8 cellular contexts compared by ENCODE assay signal in the genomic region with DNA sequence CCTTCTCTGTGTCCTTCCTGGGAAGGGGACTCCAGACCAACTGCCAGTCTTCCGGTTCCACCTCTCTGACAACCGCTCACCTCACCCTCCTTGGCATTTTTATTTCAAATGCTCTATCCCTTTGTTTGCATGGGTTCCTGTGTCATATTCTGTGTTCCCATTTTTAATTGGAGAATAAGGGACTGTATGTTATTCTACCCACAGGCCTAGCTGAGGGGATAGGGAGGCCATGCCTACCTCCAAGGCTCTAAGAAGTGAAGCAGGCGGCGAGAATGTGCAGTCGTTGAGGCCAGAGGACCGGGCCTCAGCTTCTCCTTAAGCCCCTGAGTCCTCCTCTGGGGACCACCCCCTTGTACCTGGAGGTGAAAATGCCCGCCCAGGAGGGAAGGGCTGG. TPM values are rescaled to one million over a fixed set of nuclear protein-coding genes. Genes with fewer than 3 reads are reported as not detected.
A peak's percentile ranks its signal among the peaks of the same experiment; 100 is the strongest.
DNase-seq lines count a peak whose midpoint lies in the region; ATAC-seq and TF ChIP-seq lines count a peak whose summit lies in the region.

No MANE protein-coding gene starts in this region.

- intact Hi-C loops in uterus (cut with DNase I; ENCODE audit: low total_unique reads) = no loop called here

- peak overlapping the region; percentile 52 to 95 (median 90) for H3K27ac Mint-ChIP-seq in brain
- H3K27ac Mint-ChIP-seq in memory B cell = no peak overlapping the region

- H3K9me3 Mint-ChIP-seq in brain = peaks cover 0 to 2% (median 0%) of the 10 kb centered on the region in 5 experiments
- H3K9me3 Mint-ChIP-seq in memory B cell = no peaks in the 10 kb centered on the region

- H3K27me3 ChIP-seq in HUES48 (ENCODE audit: control insufficient read depth, insufficient read depth, low read length) (no peaks in the 10 kb centered on the region), uterus (no peaks in the 10 kb centered on the region)

- no peak for ATAC-seq in memory B cell (ENCODE audit: low read depth)

- no peak for TF ChIP-seq POLR2A in uterus (IDR thresholded peaks at IDR 0.05)

- H3K9ac ChIP-seq in HUES48 (ENCODE audit: low read depth, low read length) = peak overlapping the region; percentile 91

- peak overlapping the region; percentile 76 for H3K4me3 ChIP-seq in HUES48 (ENCODE audit: low read depth, low read length)
- peak overlapping the region; percentile 79 to 91 for H3K4me3 ChIP-seq in uterus

- H3K27ac ChIP-seq in HUES48 (ENCODE audit: low read depth, low read length) (peak overlapping the region; percentile 94), uterus (peak overlapping the region; percentile 87 to 90)

- H3K4me1 ChIP-seq in HUES48 (ENCODE audit: control insufficient read depth, insufficient read depth, low read length) (peaks cover 28% of the 10 kb centered on the region), uterus (peaks cover 0 to 8% of the 10 kb centered on the region in 2 donors)

- no peak for TF ChIP-seq CTCF in brain (conservative IDR thresholded peaks at IDR 0.05)
- no peak for TF ChIP-seq CTCF in uterus (IDR thresholded peaks at IDR 0.05)
- no peak for TF ChIP-seq CTCF in GM10266 (IDR thresholded peaks at IDR 0.05; ENCODE audit: control insufficient read depth, insufficient read depth, low read depth, missing control alignments)

- peaks cover 7% of the 10 kb centered on the region for H3K36me3 Mint-ChIP-seq in brain
- peaks cover under 1% of the 10 kb centered on the region for H3K36me3 Mint-ChIP-seq in memory B cell

- in situ Hi-C loops in G401 (cut with HindIII; ENCODE audit: low sequenced_read_pairs) = no loop called here

- H3K27me3 Mint-ChIP-seq in brain = peaks cover 5% of the 10 kb centered on the region
- no peaks in the 10 kb centered on the region for H3K27me3 Mint-ChIP-seq in memory B cell

- H3K4me1 Mint-ChIP-seq in brain = peaks cover 68% of the 10 kb centered on the region
- peaks cover 24% of the 10 kb centered on the region for H3K4me1 Mint-ChIP-seq in memory B cell

- H3K4me3 Mint-ChIP-seq in brain (peak overlapping the region; percentile 80 to 90 (median 89)), memory B cell (peak overlapping the region; percentile 92)

- peaks cover 18% of the 10 kb centered on the region for H3K36me3 ChIP-seq in HUES48 (ENCODE audit: control insufficient read depth, insufficient read depth, low read length)
- H3K36me3 ChIP-seq in uterus = no peaks in the 10 kb centered on the region

- DNase-seq in G401 (ENCODE audit: low spot score) (peak; percentile 67), memory B cell (ENCODE audit: low spot score in 2 of 2) (no peak), uterus (no peak), DMS153 treated with DMSO at 0.1 percent for 48 hours (lab: John Stamatoyannopoulos, UW; ENCODE audit: unreplicated experiment) (no peak), GM10266 (ENCODE audit: extremely low spot score) (no peak), mucosa of gallbladder (ENCODE audit: low spot score) (no peak)

- no peaks in the 10 kb centered on the region for H3K9me3 ChIP-seq in HUES48 (ENCODE audit: control insufficient read depth, insufficient read depth, low read length)
- no peaks in the 10 kb centered on the region for H3K9me3 ChIP-seq in uterus

RNA-seq across cellular contexts. Expression of a gene that starts 0.9 kb away (rescaled TPM):
- total RNA-seq in G401 (2014; rRNA removed; shearing (Covaris generic)) = 33.5 and 42.5 TPM in 2 replicates
- 48.9 TPM for polyA plus RNA-seq in brain (ENCODE audit: insufficient read depth, low read depth, low replicate concordance)
- 10 to 100 TPM in 2 of 4 donors, 1 to 10 TPM in 2; 2.9 to 30.5 (median 14.2) TPM for total RNA-seq in uterus
- total RNA-seq in mucosa of gallbladder = 27.5 TPM

RNA-seq across cellular contexts. Expression of a gene that starts 29.4 kb away (rescaled TPM):
- not detected in 2 replicates for total RNA-seq in G401 (2014; rRNA removed; shearing (Covaris generic))
- not detected for polyA plus RNA-seq in brain (ENCODE audit: insufficient read depth, low read depth, low replicate concordance)
- total RNA-seq in uterus (10 to 100 TPM in 1 of 4 donors, under 1 TPM in 1, not detected in 2; under 0.01 to 47.1 TPM), mucosa of gallbladder (37.1 TPM)
